ENCODE assay signal across 12 cellular contexts in genomic region chr11:102447193-102447592, GRCh38. TPM values are rescaled to one million over a fixed set of nuclear protein-coding genes. Genes with fewer than 3 reads are reported as not detected.
DNase-seq lines count a peak whose midpoint lies in the region; ATAC-seq and TF ChIP-seq lines count a peak whose summit lies in the region.
"Had no signal": no experiment of that assay in that cellular context is flagged by ENCODE, and none has a peak within 500 bp of the region (broad histone marks: within the 10 kb centered on the region; RNA-seq: fewer than 3 reads in every experiment).

No MANE protein-coding gene starts in this region.

- H3K27ac ChIP-seq in OCI-LY3 (ENCODE audit: low read length) (no peak overlapping the region), lower lobe of right lung (no peak overlapping the region), tibial artery (no peak overlapping the region)
- H3K27ac ChIP-seq: coronary artery, psoas muscle had no signal

- H3K36me3 ChIP-seq in OCI-LY3 (replicated peaks; ENCODE audit: low read depth, low read length) (peaks cover 35% of the 10 kb centered on the region), lower lobe of right lung (peaks cover 23% of the 10 kb centered on the region), tibial artery (peaks cover 0 to 9% (median 0%) of the 10 kb centered on the region in 3 donors)

- H3K4me3 ChIP-seq in GM12865 (ENCODE audit: low read depth, low read length) (no peak overlapping the region), OCI-LY3 (ENCODE audit: low read length) (no peak overlapping the region), lower lobe of right lung (no peak overlapping the region), tibial artery (no peak overlapping the region)
- H3K4me3 ChIP-seq: coronary artery, psoas muscle had no signal

- no peaks in the 10 kb centered on the region for H3K9me3 ChIP-seq in OCI-LY3 (ENCODE audit: insufficient read depth, low read length)
- H3K9me3 ChIP-seq in lower lobe of right lung = no peaks in the 10 kb centered on the region
- no peaks in the 10 kb centered on the region for H3K9me3 ChIP-seq in tibial artery
- H3K9me3 ChIP-seq: psoas muscle had no signal

- H3K27me3 ChIP-seq in OCI-LY3 (ENCODE audit: low read depth, low read length) (no peaks in the 10 kb centered on the region), lower lobe of right lung (ENCODE audit: low read depth) (no peaks in the 10 kb centered on the region), tibial artery (no peaks in the 10 kb centered on the region)

- 0 out of 2 replicates have a peak overlapping the region, but pooled peaks have one; percentile 3 for H3K4me2 ChIP-seq in OCI-LY3 (ENCODE audit: low read length)

- DNase-seq in GM12865 (ENCODE audit: low read depth) (peak; percentile 47), lower lobe of right lung (no peak), germinal center (ENCODE audit: low spot score) (no peak), NCI-H446 treated with DMSO at 0.1 percent for 48 hours (lab: John Stamatoyannopoulos, UW) (no peak), tibial artery (no peak), SK-N-DZ (ENCODE audit: low spot score) (no peak)
- DNase-seq: activated CD8-positive, alpha-beta memory T cell treated with anti-CD3 and anti-CD28 coated beads for 24 hours; DND-41; psoas muscle had no signal

- H3K4me1 ChIP-seq in OCI-LY3 (ENCODE audit: low read length) (peaks cover 28% of the 10 kb centered on the region), lower lobe of right lung (peaks cover 45% of the 10 kb centered on the region), tibial artery (peaks cover 0 to 12% (median 2%) of the 10 kb centered on the region in 4 donors)

- peaks cover 81% of the 10 kb centered on the region for H3K79me2 ChIP-seq in OCI-LY3 (ENCODE audit: low read length)

- no peak overlapping the region for H2AFZ ChIP-seq in OCI-LY3 (ENCODE audit: low read depth, low read length)

- H4K20me1 ChIP-seq in OCI-LY3 (ENCODE audit: insufficient read depth, low read length) = peaks cover 58% of the 10 kb centered on the region

- ATAC-seq in GM21717 (IDR thresholded peaks at IDR 0.05; ENCODE audit: unreplicated experiment) (peak; percentile 42), lower lobe of right lung (peak; percentile 11 to 27)
- ATAC-seq: psoas muscle had no signal

- no peak overlapping the region for H3K9ac ChIP-seq in OCI-LY3 (ENCODE audit: low read length)

- intact Hi-C loops in lower lobe of right lung (cut with DNase I) = no loop called here
- intact Hi-C loops in tibial artery (cut with DNase I; ENCODE audit: low total_unique reads) = no loop called here

- TF ChIP-seq CTCF in GM12865 (IDR thresholded peaks at IDR 0.05; ENCODE audit: insufficient read depth, low read depth, low read length, missing control alignments) (no peak), OCI-LY3 (IDR thresholded peaks at IDR 0.05; ENCODE audit: low read depth, low read length) (no peak), lower lobe of right lung (IDR thresholded peaks at IDR 0.05) (no peak), tibial artery (IDR thresholded peaks at IDR 0.05) (no peak)

RNA-seq across cellular contexts. Expression of gene TMEM123, which starts 5.4 kb away (rescaled TPM):
- total RNA-seq in lower lobe of right lung = 199 TPM
- 48.5 and 50.1 TPM in 2 replicates for polyA plus RNA-seq in SK-N-DZ (2014; cell fraction: cytosol; rRNA removed)
- 22.0 and 22.5 TPM in 2 replicates for polyA plus RNA-seq in SK-N-DZ (2014; cell fraction: nucleus; rRNA removed)
